Comparison of ENCODE assay signal across 12 cellular contexts in the genomic region with DNA sequence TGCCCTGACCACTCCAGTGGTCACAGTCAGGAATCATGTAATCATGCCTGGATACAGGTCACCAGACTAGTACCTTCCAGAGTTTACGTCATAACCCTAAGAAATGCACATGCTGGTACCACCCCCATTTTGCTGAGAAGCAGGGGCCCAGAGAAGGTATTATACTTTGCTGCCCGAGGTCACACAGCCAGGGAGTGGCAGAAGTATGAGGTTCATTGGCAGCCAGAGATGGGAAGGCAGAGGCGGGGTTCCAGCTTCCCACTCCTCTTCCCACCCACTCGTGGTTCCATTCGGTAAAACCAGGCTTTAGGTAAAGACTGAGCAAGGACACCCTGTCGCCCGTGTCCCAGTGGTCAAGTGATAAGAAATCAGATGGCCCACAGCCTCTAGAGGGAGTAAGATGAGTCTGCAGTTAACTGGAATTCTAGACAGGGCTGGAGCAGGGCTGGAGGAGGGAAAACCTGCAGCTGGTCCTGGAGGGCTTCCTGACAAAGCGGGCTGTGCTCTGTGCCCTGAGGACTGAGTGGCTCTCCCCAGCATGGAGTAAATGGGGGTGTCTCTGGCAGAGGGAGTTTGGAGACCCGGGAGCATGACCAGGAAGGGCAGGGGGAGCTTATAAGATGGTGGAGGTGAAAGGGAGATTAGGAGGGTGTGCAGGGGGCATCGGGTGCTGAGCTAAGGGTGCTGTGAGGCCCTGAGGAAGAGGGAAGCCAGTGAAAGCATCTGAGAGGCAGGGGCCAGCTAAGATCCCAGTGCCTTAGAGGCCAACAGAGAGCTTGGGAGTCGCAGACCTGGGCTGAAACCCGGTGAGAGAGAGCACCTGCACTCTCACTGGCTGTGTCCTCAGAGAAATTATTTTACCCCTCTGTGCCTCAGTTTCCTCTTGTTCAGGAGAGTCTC. TPM values are rescaled to one million over a fixed set of nuclear protein-coding genes. Genes with fewer than 3 reads are reported as not detected.
DNase-seq lines count a peak whose midpoint lies in the region; ATAC-seq and TF ChIP-seq lines count a peak whose summit lies in the region.
"Had no signal": no experiment of that assay in that cellular context is flagged by ENCODE, and none has a peak within 500 bp of the region (broad histone marks: within the 10 kb centered on the region; RNA-seq: fewer than 3 reads in every experiment).

No MANE protein-coding gene starts in this region.

- no TSS peak for BruUV-seq in PC-3 (replicated peaks; lab: Mats Ljungman, UMichigan)

- intact Hi-C loops in PC-3 (cut with micrococcal nuclease), result loop anchor here (2.0 kb wide), 1 partner anchor 53 kb away; no protein-coding TSS in a partner anchor

- H3F3A ChIP-seq in PC-3 (ENCODE audit: low read length, unreplicated experiment), result no peaks in the 10 kb centered on the region

- peaks cover 9% of the 10 kb centered on the region for H3K4me1 ChIP-seq in PC-3 (ENCODE audit: insufficient read depth, low read length)

- no peaks in the 10 kb centered on the region for H3K79me2 ChIP-seq in PC-3 (ENCODE audit: low read length)

- DNase-seq in NCI-H2107 treated with DMSO at 0.1 percent for 48 hours (lab: John Stamatoyannopoulos, UW; ENCODE audit: unreplicated experiment) (peak; percentile 30), NCI-H2107 (lab: John Stamatoyannopoulos, UW) (no peak), PC-3 (peak; percentile 39), erythroblast (lab: John Stamatoyannopoulos, UW) (peak; percentile 24 to 35), progenitor cell of endocrine pancreas (ENCODE audit: low spot score, unreplicated experiment) (no peak), HPDE6-E6E7 (ENCODE audit: extremely low spot score) (no peak)
- no peak for DNase-seq in activated naive CD4-positive, alpha-beta T cell treated with anti-CD3 and anti-CD28 coated beads, Interleukin-2, amount 50 U/mL, for 16 hours
- DNase-seq: naive B cell had no signal

- peaks cover 36% of the 10 kb centered on the region for H3K27me3 Mint-ChIP-seq in progenitor cell of endocrine pancreas

- H2AFZ ChIP-seq in PC-3 (ENCODE audit: low read length), result no peak overlapping the region

- H3K4me2 ChIP-seq in PC-3 (ENCODE audit: low read length), result no peak overlapping the region
- H3K4me2 ChIP-seq: BLaER1 had no signal

- CTCF ChIA-PET in PC-3 (lab: Charles Lee), result interaction anchor here (0.6 to 0.7 kb wide), 2 partner anchors 54 to 87 kb away, joined by 3 read pairs; no protein-coding TSS in a partner anchor

- ATAC-seq in PC-3 (peak; percentile 50), HG02884 (IDR thresholded peaks at IDR 0.05; ENCODE audit: unreplicated experiment) (no peak)

- H3K27me3 ChIP-seq in PC-3 (ENCODE audit: low read length), result no peaks in the 10 kb centered on the region

- H3K36me3 ChIP-seq in PC-3 (ENCODE audit: low read depth, low read length), result no peaks in the 10 kb centered on the region
- H3K36me3 ChIP-seq: BLaER1 had no signal

- no peak overlapping the region for H3K9ac ChIP-seq in PC-3 (ENCODE audit: low read length)
- H3K9ac ChIP-seq: BLaER1 had no signal

- no peaks in the 10 kb centered on the region for H3K9me3 ChIP-seq in PC-3 (ENCODE audit: low read length)
- H3K9me3 ChIP-seq: BLaER1 had no signal

- POLR2A ChIA-PET in PC-3 (lab: Charles Lee; ENCODE audit: unreplicated experiment), result no interaction called here

- no peak for TF ChIP-seq POLR2A in erythroblast (IDR thresholded peaks at IDR 0.05; ENCODE audit: low read length)

- H4K20me1 ChIP-seq in PC-3 (ENCODE audit: low read length), result no peaks in the 10 kb centered on the region; the same call in 1 of the 2 replicates

- no peaks in the 10 kb centered on the region for H3K36me3 Mint-ChIP-seq in progenitor cell of endocrine pancreas (ENCODE audit: insufficient read depth)
- H3K36me3 Mint-ChIP-seq: IgD-negative memory B cell, naive B cell had no signal

- peak overlapping the region; percentile 14 for H3K4me3 Mint-ChIP-seq in progenitor cell of endocrine pancreas (ENCODE audit: low read depth)

- TF ChIP-seq CTCF in PC-3 (conservative IDR thresholded peaks at IDR 0.05; ENCODE audit: low read depth, low read length) (peak; percentile 59), progenitor cell of endocrine pancreas (IDR thresholded peaks at IDR 0.05; ENCODE audit: unreplicated experiment) (peak; percentile 39)

- H3K9me3 Mint-ChIP-seq in progenitor cell of endocrine pancreas (ENCODE audit: low read depth), result no peaks in the 10 kb centered on the region
- H3K9me3 Mint-ChIP-seq: IgD-negative memory B cell, naive B cell had no signal

- H3K4me1 Mint-ChIP-seq in progenitor cell of endocrine pancreas (ENCODE audit: low read depth), result peaks cover 10% of the 10 kb centered on the region

- no peak overlapping the region for H3K27ac ChIP-seq in PC-3 (ENCODE audit: low read length)
- H3K27ac ChIP-seq: BLaER1, SK-N-MC had no signal

- no peak overlapping the region for H3K27ac Mint-ChIP-seq in progenitor cell of endocrine pancreas
- H3K27ac Mint-ChIP-seq: IgD-negative memory B cell, naive B cell had no signal

- H3K9me2 ChIP-seq in PC-3 (replicated peaks; ENCODE audit: low read length), result no peaks in the 10 kb centered on the region

- H3K4me3 ChIP-seq in PC-3 (ENCODE audit: low read length), result no peak overlapping the region
- H3K4me3 ChIP-seq: BLaER1, SK-N-MC had no signal

RNA-seq across cellular contexts. Expression of a gene that starts 5.7 kb away (rescaled TPM):
- total RNA-seq in PC-3 (2014; rRNA removed), result 11.7 and 15.3 TPM in 2 replicates
- total RNA-seq in progenitor cell of endocrine pancreas, result 11.6 and 12.7 TPM in 2 replicates

Comparison
In these comparisons a context has a peak if more than half of its experiments do, and no peak if none do; other contexts are left out.
1. DNase-seq: peak in NCI-H2107 treated with DMSO at 0.1 percent for 48 hours (single experiment), PC-3 (single experiment) and erythroblast (2 of 2); none in NCI-H2107 (single experiment), progenitor cell of endocrine pancreas (single experiment), HPDE6-E6E7 (single experiment) and activated naive CD4-positive, alpha-beta T cell treated with anti-CD3 and anti-CD28 coated beads, Interleukin-2, amount 50 U/mL, for 16 hours (single experiment).